In genomic region chr12:7661741-7662140, GRCh38 we compare ENCODE assay signal across 10 cellular contexts. TPM values are rescaled to one million over a fixed set of nuclear protein-coding genes. Genes with fewer than 3 reads are reported as not detected.
"Had no signal": no experiment of that assay in that cellular context is flagged by ENCODE, and none has a peak within 500 bp of the region (broad histone marks: within the 10 kb centered on the region; RNA-seq: fewer than 3 reads in every experiment).

No MANE protein-coding gene starts in this region.

- H2AFZ ChIP-seq: GM23248 had no signal

- H3K4me1 Mint-ChIP-seq: IgD-negative memory B cell had no signal

- H3K9me3 ChIP-seq: HAP-1 had no signal

- H3K4me3 ChIP-seq: GM23248, HAP-1 had no signal

- H3K36me3 Mint-ChIP-seq: IgD-negative memory B cell had no signal

- H3K27ac ChIP-seq: GM23248, KMS-11 had no signal

- ATAC-seq: HCT116, HepG2 had no signal

- H3K4me1 ChIP-seq: HAP-1 had no signal

- H3K36me3 ChIP-seq: HAP-1 had no signal

- H3K9me3 Mint-ChIP-seq: IgD-negative memory B cell had no signal

- H3K4me3 Mint-ChIP-seq: IgD-negative memory B cell had no signal

- FAIRE-seq: H54, HepG2 had no signal

- H3K9ac ChIP-seq: GM23248, KMS-11 had no signal

- H3K4me2 ChIP-seq: KMS-11 had no signal

- H3K27me3 Mint-ChIP-seq: IgD-negative memory B cell had no signal

- DNase-seq: GM23248, GOT3, KBM-7 had no signal

- H3K27ac Mint-ChIP-seq: IgD-negative memory B cell had no signal

RNA-seq across cellular contexts. Expression of gene APOBEC1, which starts 4.0 kb away (rescaled TPM):
- total RNA-seq: GM23248, HepG2 had no signal
- polyA plus RNA-seq: GM23248, HepG2, IgD-negative memory B cell had no signal

RNA-seq across cellular contexts. Expression of gene GDF3, which starts 33.8 kb away (rescaled TPM):
- total RNA-seq: GM23248, HepG2, HT-29 had no signal
- polyA plus RNA-seq: GM23248, HepG2, IgD-negative memory B cell had no signal

RNA-seq across cellular contexts. Expression of gene DPPA3, which starts 49.5 kb away (rescaled TPM):
- total RNA-seq: GM23248, HepG2, HT-29 had no signal
- polyA plus RNA-seq: GM23248, HepG2, IgD-negative memory B cell had no signal
